Comparison of ENCODE assay signal across 1 cellular context in the genomic region with DNA sequence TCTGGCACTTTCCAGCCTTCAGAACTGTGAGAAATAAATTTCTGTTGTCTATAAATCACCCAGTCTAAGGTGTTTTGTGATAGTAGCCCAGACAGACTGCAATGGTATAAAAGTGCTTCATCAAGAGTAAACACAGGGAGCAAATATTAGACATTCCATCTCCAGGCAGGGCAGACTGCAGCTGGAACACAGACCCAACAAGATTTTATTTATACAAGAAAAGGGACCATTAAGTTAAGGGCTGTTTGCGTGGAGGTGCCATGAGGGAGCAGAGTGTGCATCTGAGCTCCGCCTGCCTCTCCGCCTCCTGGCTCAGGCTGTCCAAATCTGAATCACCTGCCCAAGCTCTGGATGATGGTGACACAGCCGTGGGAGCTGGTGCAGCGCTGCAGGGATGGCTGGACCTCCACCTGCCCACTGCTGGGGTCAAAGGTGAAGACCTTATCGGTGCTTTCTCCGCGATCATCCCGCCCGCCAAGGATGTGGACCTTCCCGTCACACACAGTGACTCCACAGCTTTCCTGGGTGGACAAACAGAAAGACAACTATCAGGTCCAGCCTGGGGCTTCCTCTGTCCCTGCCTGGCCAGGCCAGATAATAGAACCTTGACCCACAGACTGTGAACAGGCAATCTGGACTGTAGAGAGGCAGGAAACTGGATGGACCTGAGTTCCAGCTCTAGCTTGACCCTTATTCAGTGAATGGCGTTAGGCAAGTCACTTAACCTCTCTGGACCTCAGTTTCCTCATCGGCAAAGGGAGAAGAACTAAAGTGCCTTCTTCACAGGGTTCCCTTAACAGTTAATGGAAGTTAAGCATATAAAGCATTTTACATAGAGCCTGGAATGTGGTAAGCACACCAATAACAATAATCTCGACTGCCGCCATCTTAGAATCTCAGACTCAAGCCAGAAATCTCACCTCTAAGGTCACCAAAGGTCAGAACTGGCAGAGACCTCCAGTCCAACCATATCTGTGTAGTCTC.
TF ChIP-seq lines count a peak whose summit lies in the region.

No MANE protein-coding gene starts in this region.

TF ChIP-seq in HepG2, 621 proteins besides CTCF, POLR2A, EP300 and RAD21 (continued from another document):
- TF ChIP-seq, protein P1, sequence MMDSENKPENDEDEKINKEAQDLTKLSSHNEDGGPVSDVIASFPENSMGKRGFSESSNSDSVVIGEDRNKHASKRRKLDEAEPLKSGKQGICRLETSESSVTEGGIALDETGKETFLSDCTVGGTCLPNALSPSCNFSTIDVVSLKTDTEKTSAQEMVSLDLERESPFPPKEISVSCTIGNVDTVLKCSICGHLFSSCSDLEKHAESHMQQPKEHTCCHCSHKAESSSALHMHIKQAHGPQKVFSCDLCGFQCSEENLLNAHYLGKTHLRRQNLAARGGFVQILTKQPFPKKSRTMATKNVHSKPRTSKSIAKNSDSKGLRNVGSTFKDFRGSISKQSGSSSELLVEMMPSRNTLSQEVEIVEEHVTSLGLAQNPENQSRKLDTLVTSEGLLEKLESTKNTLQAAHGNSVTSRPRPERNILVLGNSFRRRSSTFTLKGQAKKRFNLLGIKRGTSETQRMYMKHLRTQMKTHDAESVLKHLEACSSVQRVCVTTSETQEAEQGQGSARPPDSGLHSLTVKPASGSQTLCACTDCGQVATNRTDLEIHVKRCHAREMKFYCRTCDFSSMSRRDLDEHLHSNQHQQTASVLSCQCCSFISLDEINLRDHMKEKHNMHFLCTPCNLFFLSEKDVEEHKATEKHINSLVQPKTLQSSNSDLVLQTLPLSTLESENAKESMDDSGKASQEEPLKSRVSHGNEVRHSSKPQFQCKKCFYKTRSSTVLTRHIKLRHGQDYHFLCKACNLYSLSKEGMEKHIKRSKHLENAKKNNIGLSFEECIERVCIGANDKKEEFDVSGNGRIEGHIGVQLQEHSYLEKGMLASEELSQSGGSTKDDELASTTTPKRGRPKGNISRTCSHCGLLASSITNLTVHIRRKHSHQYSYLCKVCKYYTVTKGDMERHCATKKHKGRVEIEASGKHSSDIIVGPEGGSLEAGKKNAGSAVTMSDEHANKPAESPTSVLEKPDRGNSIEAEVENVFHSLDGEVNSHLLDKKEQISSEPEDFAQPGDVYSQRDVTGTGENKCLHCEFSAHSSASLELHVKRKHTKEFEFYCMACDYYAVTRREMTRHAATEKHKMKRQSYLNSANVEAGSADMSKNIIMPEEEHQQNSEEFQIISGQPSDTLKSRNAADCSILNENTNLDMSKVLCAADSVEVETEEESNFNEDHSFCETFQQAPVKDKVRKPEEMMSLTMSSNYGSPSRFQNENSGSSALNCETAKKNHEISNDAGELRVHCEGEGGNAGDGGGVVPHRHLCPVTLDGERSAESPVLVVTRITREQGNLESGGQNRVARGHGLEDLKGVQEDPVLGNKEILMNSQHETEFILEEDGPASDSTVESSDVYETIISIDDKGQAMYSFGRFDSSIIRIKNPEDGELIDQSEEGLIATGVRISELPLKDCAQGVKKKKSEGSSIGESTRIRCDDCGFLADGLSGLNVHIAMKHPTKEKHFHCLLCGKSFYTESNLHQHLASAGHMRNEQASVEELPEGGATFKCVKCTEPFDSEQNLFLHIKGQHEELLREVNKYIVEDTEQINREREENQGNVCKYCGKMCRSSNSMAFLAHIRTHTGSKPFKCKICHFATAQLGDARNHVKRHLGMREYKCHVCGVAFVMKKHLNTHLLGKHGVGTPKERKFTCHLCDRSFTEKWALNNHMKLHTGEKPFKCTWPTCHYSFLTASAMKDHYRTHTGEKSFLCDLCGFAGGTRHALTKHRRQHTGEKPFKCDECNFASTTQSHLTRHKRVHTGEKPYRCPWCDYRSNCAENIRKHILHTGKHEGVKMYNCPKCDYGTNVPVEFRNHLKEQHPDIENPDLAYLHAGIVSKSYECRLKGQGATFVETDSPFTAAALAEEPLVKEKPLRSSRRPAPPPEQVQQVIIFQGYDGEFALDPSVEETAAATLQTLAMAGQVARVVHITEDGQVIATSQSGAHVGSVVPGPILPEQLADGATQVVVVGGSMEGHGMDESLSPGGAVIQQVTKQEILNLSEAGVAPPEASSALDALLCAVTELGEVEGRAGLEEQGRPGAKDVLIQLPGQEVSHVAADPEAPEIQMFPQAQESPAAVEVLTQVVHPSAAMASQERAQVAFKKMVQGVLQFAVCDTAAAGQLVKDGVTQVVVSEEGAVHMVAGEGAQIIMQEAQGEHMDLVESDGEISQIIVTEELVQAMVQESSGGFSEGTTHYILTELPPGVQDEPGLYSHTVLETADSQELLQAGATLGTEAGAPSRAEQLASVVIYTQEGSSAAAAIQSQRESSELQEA (CRISPR knock-in tag; IDR thresholded peaks at IDR 0.05; ENCODE audit: not compliant biosample characterization), result no peak
- TF ChIP-seq SP1 (IDR thresholded peaks at IDR 0.05) (no peak), SP1 (CRISPR knock-in tag; IDR thresholded peaks at IDR 0.05) (no peak), MBNL3 (CRISPR knock-in tag; conservative IDR thresholded peaks at IDR 0.05) (no peak), MAZ (IDR thresholded peaks at IDR 0.05; ENCODE audit: borderline replicate concordance, low read depth, low read length) (no peak), MAZ (CRISPR knock-in tag; IDR thresholded peaks at IDR 0.05; ENCODE audit: low read depth) (no peak), SCMH1 (CRISPR knock-in tag; IDR thresholded peaks at IDR 0.05; ENCODE audit: borderline replicate concordance) (no peak), ZKSCAN5 (CRISPR knock-in tag; IDR thresholded peaks at IDR 0.05) (no peak), KDM3A (CRISPR knock-in tag; IDR thresholded peaks at IDR 0.05; ENCODE audit: low read depth) (peak; percentile 43; the same call in 1 of the 2 replicates)
